In genomic region chr17:38325221-38325851, GRCh38 we compare ENCODE assay signal across 12 cellular contexts. TPM values are rescaled to one million over a fixed set of nuclear protein-coding genes. Genes with fewer than 3 reads are reported as not detected.
DNase-seq lines count a peak whose midpoint lies in the region; ATAC-seq and TF ChIP-seq lines count a peak whose summit lies in the region.
"Had no signal": no experiment of that assay in that cellular context is flagged by ENCODE, and none has a peak within 500 bp of the region (broad histone marks: within the 10 kb centered on the region; RNA-seq: fewer than 3 reads in every experiment).

No MANE protein-coding gene starts in this region.

- H4K8ac ChIP-seq in IMR-90 (ENCODE audit: low read depth in 2 of 2, low read length in 2 of 2): no peak overlapping the region

- no peak for TF ChIP-seq POLR2A in IMR-90 (IDR thresholded peaks at IDR 0.05; ENCODE audit: low read depth, low read length)

- in situ Hi-C loops in IMR-90 (cut with MboI; ENCODE audit: low sequenced_read_pairs): no loop called here

- H3K18ac ChIP-seq in IMR-90 (ENCODE audit: low read depth, low read length): no peak overlapping the region; the same call in 1 of the 2 replicates

- H3K4me3 Mint-ChIP-seq in brain: peak overlapping the region; percentile 11 to 49 (median 39)
- no peak overlapping the region for H3K4me3 Mint-ChIP-seq in memory B cell
- no peak overlapping the region for H3K4me3 Mint-ChIP-seq in activated T-helper 2 cell treated with anti-CD3 and anti-CD28 coated beads, Interferon-gamma antibody, Interleukin-2, Interleukin-4, amounts not matched to agents 10 μg/mL and 5 μg/mL and 100 μg/mL, durations not matched to agents 14 hours and 24 hours and 36 hours (ENCODE audit: low read depth)

- peaks cover 50 to 77% (median 72%) of the 10 kb centered on the region in 10 experiments for H3K4me1 ChIP-seq in BLaER1 treated with 17β-estradiol and CSF1 and Interleukin-3, amounts not matched to agents 10 nM and 100 nM
- H3K4me1 ChIP-seq in IMR-90 (ENCODE audit: control insufficient read depth, insufficient read depth, low read length): peaks cover 12% of the 10 kb centered on the region

- H3K56ac ChIP-seq in IMR-90 (ENCODE audit: extremely low read depth, insufficient read depth, low read length): no peak overlapping the region

- H4K5ac ChIP-seq in IMR-90 (ENCODE audit: low read depth, low read length): no peak overlapping the region; the same call in 1 of the 2 replicates

- no peak overlapping the region for H2AFZ ChIP-seq in IMR-90 (replicated peaks; ENCODE audit: low read length, poor library complexity)

- TF ChIP-seq CTCF in IMR-90 (conservative IDR thresholded peaks at IDR 0.05; ENCODE audit: low read depth, low read length) (no peak), brain (conservative IDR thresholded peaks at IDR 0.05) (no peak)

- H3K14ac ChIP-seq in IMR-90 (replicated peaks; ENCODE audit: low read depth, low read length): no peak overlapping the region

- no peak overlapping the region for H2AK5ac ChIP-seq in IMR-90 (ENCODE audit: low read depth, low read length)

- H3K36me3 Mint-ChIP-seq in brain: peaks cover 14% of the 10 kb centered on the region
- peaks cover 11% of the 10 kb centered on the region for H3K36me3 Mint-ChIP-seq in memory B cell
- H3K36me3 Mint-ChIP-seq in activated T-helper 2 cell treated with anti-CD3 and anti-CD28 coated beads, Interferon-gamma antibody, Interleukin-2, Interleukin-4, amounts not matched to agents 10 μg/mL and 5 μg/mL and 100 μg/mL, durations not matched to agents 14 hours and 24 hours and 36 hours (ENCODE audit: low read depth): peaks cover 18% of the 10 kb centered on the region

- H2BK20ac ChIP-seq in IMR-90 (ENCODE audit: low read depth, low read length): no peak overlapping the region

- no peaks in the 10 kb centered on the region for H3K27me3 ChIP-seq in BLaER1 treated with 17β-estradiol and CSF1 and Interleukin-3, amounts not matched to agents 10 nM and 100 nM
- H3K27me3 ChIP-seq in IMR-90 (ENCODE audit: control insufficient read depth, insufficient read depth, low read length): peaks cover 26% of the 10 kb centered on the region

- no TSS peak for BruUV-seq in IMR-90 (replicated peaks; lab: Mats Ljungman, UMichigan)

- peaks cover 10% of the 10 kb centered on the region for H3K27me3 Mint-ChIP-seq in brain
- H3K27me3 Mint-ChIP-seq in memory B cell: peaks cover 8% of the 10 kb centered on the region
- H3K27me3 Mint-ChIP-seq in activated T-helper 2 cell treated with anti-CD3 and anti-CD28 coated beads, Interferon-gamma antibody, Interleukin-2, Interleukin-4, amounts not matched to agents 10 μg/mL and 5 μg/mL and 100 μg/mL, durations not matched to agents 14 hours and 24 hours and 36 hours (ENCODE audit: low read depth): no peaks in the 10 kb centered on the region

- 0 out of 2 replicates have a peak, but pooled peaks cover 5% of the 10 kb centered on the region for H3K9me1 ChIP-seq in IMR-90 (ENCODE audit: insufficient read depth, low read length)

- no peak overlapping the region for H2BK5ac ChIP-seq in IMR-90 (ENCODE audit: low read depth, low read length, poor library complexity, severe bottlenecking)

- H3K9ac ChIP-seq in BLaER1 treated with 17β-estradiol and CSF1 and Interleukin-3, amounts not matched to agents 10 nM and 100 nM: peak overlapping the region in 8 of 11 experiments; percentile 40 to 72 (median 62); a peak in 16 of 22 replicates
- H3K9ac ChIP-seq in IMR-90 (ENCODE audit: low read depth, low read length): no peak overlapping the region

- no peak for DNase-seq in IMR-90
- no peak for DNase-seq in memory B cell (ENCODE audit: low spot score in 2 of 2)
- DNase-seq in HPDE6-E6E7 (ENCODE audit: extremely low spot score): no peak
- DNase-seq in GDM1 (lab: John Stamatoyannopoulos, UW): no peak
- no peak for DNase-seq in NCI-H146 treated with DMSO at 0.1 percent for 48 hours (lab: John Stamatoyannopoulos, UW; ENCODE audit: unreplicated experiment)
- DNase-seq in activated T-helper 2 cell treated with anti-CD3 and anti-CD28 coated beads, Interferon-gamma antibody, Interleukin-2, Interleukin-4, amounts not matched to agents 10 μg/mL and 5 μg/mL and 100 μg/mL, durations not matched to agents 14 hours and 24 hours and 36 hours (ENCODE audit: low spot score): no peak
- DNase-seq: activated CD4-positive, alpha-beta T cell treated with anti-CD3 and anti-CD28 coated beads for 1 hour; amniotic stem cell; small intestine had no signal

- no peak for TF ChIP-seq RAD21 in IMR-90 (IDR thresholded peaks at IDR 0.05; ENCODE audit: low read length)

- dilution Hi-C loops in IMR-90 (cut with HindIII; ENCODE audit: low sequenced_read_pairs, unreplicated experiment): no loop called here

- peak overlapping the region; percentile 73 to 96 (median 85) for H3K4me2 ChIP-seq in BLaER1 treated with 17β-estradiol and CSF1 and Interleukin-3, amounts not matched to agents 10 nM and 100 nM
- no peak overlapping the region for H3K4me2 ChIP-seq in IMR-90 (ENCODE audit: low read depth, low read length)

- H3K27ac Mint-ChIP-seq in brain (peak overlapping the region; percentile 83 to 97 (median 93)), memory B cell (no peak overlapping the region)
- no peak overlapping the region for H3K27ac Mint-ChIP-seq in activated T-helper 2 cell treated with anti-CD3 and anti-CD28 coated beads, Interferon-gamma antibody, Interleukin-2, Interleukin-4, amounts not matched to agents 10 μg/mL and 5 μg/mL and 100 μg/mL, durations not matched to agents 14 hours and 24 hours and 36 hours

- POLR2A ChIA-PET in IMR-90 (lab: Charles Lee; ENCODE audit: unreplicated experiment): no interaction called here

- no peak overlapping the region; the same call in 1 of the 2 replicates for H2BK120ac ChIP-seq in IMR-90 (ENCODE audit: low read depth, low read length)

- 0% methylated on average over 1 of the region's 5 CpGs; no CpG with 5 or more reads in 1 of the 2 experiments for WGBS in IMR-90 (ENCODE audit: extremely low coverage in 2 of 2, insufficient read length in 1 of 2), 2 experiments

- ATAC-seq in IMR-90 (ENCODE audit: low read depth) (0 out of 2 replicates have a peak, but pooled peaks have one; percentile 5), memory B cell (ENCODE audit: low read depth) (peak; percentile 72)

- H3K79me1 ChIP-seq in IMR-90 (ENCODE audit: low read depth in 1 of 2, low read length in 2 of 2): no peaks in the 10 kb centered on the region; a peak in 1 of 4 replicates

- H2AK9ac ChIP-seq in IMR-90 (replicated peaks; ENCODE audit: low read depth, low read length, poor library complexity): no peak overlapping the region

- peak overlapping the region in 10 of 11 experiments; percentile 19 to 83 (median 78); a peak in 19 of 22 replicates for H3K27ac ChIP-seq in BLaER1 treated with 17β-estradiol and CSF1 and Interleukin-3, amounts not matched to agents 10 nM and 100 nM
- H3K27ac ChIP-seq in IMR-90 (ENCODE audit: insufficient read depth, low read length): no peak overlapping the region

- CTCF ChIA-PET in IMR-90 (lab: Yijun Ruan, JAX): interaction anchor here (0.5 to 1.8 kb wide), 4 partner anchors 24 to 652 kb away, joined by 3 to 6 read pairs (median 4); no protein-coding TSS in a partner anchor

- no peaks in the 10 kb centered on the region for H3K9me3 Mint-ChIP-seq in brain
- no peaks in the 10 kb centered on the region for H3K9me3 Mint-ChIP-seq in memory B cell
- H3K9me3 Mint-ChIP-seq in activated T-helper 2 cell treated with anti-CD3 and anti-CD28 coated beads, Interferon-gamma antibody, Interleukin-2, Interleukin-4, amounts not matched to agents 10 μg/mL and 5 μg/mL and 100 μg/mL, durations not matched to agents 14 hours and 24 hours and 36 hours: no peaks in the 10 kb centered on the region

- H3K4me1 Mint-ChIP-seq in brain: peaks cover 44% of the 10 kb centered on the region
- H3K4me1 Mint-ChIP-seq in memory B cell: peaks cover 7% of the 10 kb centered on the region
- peaks cover 5% of the 10 kb centered on the region for H3K4me1 Mint-ChIP-seq in activated T-helper 2 cell treated with anti-CD3 and anti-CD28 coated beads, Interferon-gamma antibody, Interleukin-2, Interleukin-4, amounts not matched to agents 10 μg/mL and 5 μg/mL and 100 μg/mL, durations not matched to agents 14 hours and 24 hours and 36 hours (ENCODE audit: low read depth)

- no peaks in the 10 kb centered on the region; a peak in 1 of 22 replicates for H4K20me1 ChIP-seq in BLaER1 treated with 17β-estradiol and CSF1 and Interleukin-3, amounts not matched to agents 10 nM and 100 nM
- H4K20me1 ChIP-seq in IMR-90 (ENCODE audit: insufficient read depth, low read length): no peaks in the 10 kb centered on the region; the same call in 1 of the 2 replicates

- 0 out of 20 replicates have a peak overlapping the region, but pooled peaks of 1 of the 10 experiments have one; percentile 27 for H3K4me3 ChIP-seq in BLaER1 treated with 17β-estradiol and CSF1 and Interleukin-3, amounts not matched to agents 10 nM and 100 nM
- no peak overlapping the region for H3K4me3 ChIP-seq in IMR-90 (ENCODE audit: insufficient read depth, low read depth, low read length)

- H3K36me3 ChIP-seq in BLaER1 treated with 17β-estradiol and CSF1 and Interleukin-3, amounts not matched to agents 10 nM and 100 nM: peaks cover 20 to 38% (median 32%) of the 10 kb centered on the region in 11 experiments
- H3K36me3 ChIP-seq in IMR-90 (ENCODE audit: control insufficient read depth, insufficient read depth, low read length): peaks cover 10% of the 10 kb centered on the region

- intact Hi-C loops in IMR-90 (cut with micrococcal nuclease): no loop called here
- intact Hi-C loops in activated T-helper 2 cell treated with anti-CD3 and anti-CD28 coated beads, Interferon-gamma antibody, Interleukin-2, Interleukin-4, amounts not matched to agents 10 μg/mL and 5 μg/mL and 100 μg/mL, durations not matched to agents 14 hours and 24 hours and 36 hours (cut with micrococcal nuclease): no loop called here

- H2BK15ac ChIP-seq in IMR-90 (ENCODE audit: low read depth, low read length): no peak overlapping the region

- 0 out of 2 replicates have a peak overlapping the region, but pooled peaks have one; percentile 12 for H4K91ac ChIP-seq in IMR-90 (ENCODE audit: insufficient read depth, low read depth, low read length)

- no peaks in the 10 kb centered on the region for H3K9me3 ChIP-seq in BLaER1 treated with 17β-estradiol and CSF1 and Interleukin-3, amounts not matched to agents 10 nM and 100 nM (replicated peaks in 1 of 11)
- no peaks in the 10 kb centered on the region for H3K9me3 ChIP-seq in IMR-90 (ENCODE audit: control insufficient read depth, insufficient read depth, low read length)

- no peak overlapping the region for H3K4ac ChIP-seq in IMR-90 (ENCODE audit: low read depth, low read length)

- H3K23ac ChIP-seq in IMR-90 (ENCODE audit: low read depth, low read length): no peak overlapping the region

RNA-seq across cellular contexts. Expression of gene GPR179, which starts 18.4 kb away (rescaled TPM):
- total RNA-seq in IMR-90 (2012; rRNA removed): not detected in 2 replicates
- polyA plus RNA-seq in IMR-90 (2012; rRNA removed) (not detected in 2 replicates), brain (ENCODE audit: insufficient read depth, low read depth, low replicate concordance) (1.2 TPM)
- polyA plus RNA-seq in IMR-90 (2012; cell fraction: cytosol; rRNA removed): under 0.01 and 0.01 TPM in 2 replicates
- polyA plus RNA-seq in IMR-90 (2012; cell fraction: nucleus; rRNA removed; ENCODE audit: low replicate concordance): 0.03 and 0.04 TPM in 2 replicates
- not detected in 2 replicates for total RNA-seq in activated T-helper 2 cell treated with anti-CD3 and anti-CD28 coated beads, Interferon-gamma antibody, Interleukin-2, Interleukin-4, amounts not matched to agents 10 μg/mL and 5 μg/mL and 100 μg/mL, durations not matched to agents 14 hours and 24 hours and 36 hours
- total RNA-seq: mesenteric fat pad had no signal

RNA-seq across cellular contexts. Expression of gene SOCS7, which starts 26.3 kb away (rescaled TPM):
- 6.5 and 7.5 TPM in 2 replicates for total RNA-seq in IMR-90 (2012; rRNA removed)
- polyA plus RNA-seq in IMR-90 (2012; rRNA removed): 6.8 and 9.2 TPM in 2 replicates
- polyA plus RNA-seq in IMR-90 (2012; cell fraction: cytosol; rRNA removed): 3.7 TPM in 2 replicates
- polyA plus RNA-seq in IMR-90 (2012; cell fraction: nucleus; rRNA removed; ENCODE audit: low replicate concordance): 13.4 and 14.2 TPM in 2 replicates
- polyA plus RNA-seq in brain (ENCODE audit: insufficient read depth, low read depth, low replicate concordance): 35.3 TPM
- total RNA-seq in activated T-helper 2 cell treated with anti-CD3 and anti-CD28 coated beads, Interferon-gamma antibody, Interleukin-2, Interleukin-4, amounts not matched to agents 10 μg/mL and 5 μg/mL and 100 μg/mL, durations not matched to agents 14 hours and 24 hours and 36 hours: 25.9 and 30.5 TPM in 2 replicates

RNA-seq across cellular contexts. Expression of gene MRPL45, which starts 28.4 kb away (rescaled TPM):
- total RNA-seq in IMR-90 (2012; rRNA removed): 44.2 and 46.8 TPM in 2 replicates
- 36.3 and 39.6 TPM in 2 replicates for polyA plus RNA-seq in IMR-90 (2012; rRNA removed)
- 15.4 and 41.7 TPM in 2 replicates for polyA plus RNA-seq in IMR-90 (2012; cell fraction: cytosol; rRNA removed)
- 4.9 and 23.6 TPM in 2 replicates for polyA plus RNA-seq in IMR-90 (2012; cell fraction: nucleus; rRNA removed; ENCODE audit: low replicate concordance)
- 44.3 TPM for polyA plus RNA-seq in brain (ENCODE audit: insufficient read depth, low read depth, low replicate concordance)
- total RNA-seq in activated T-helper 2 cell treated with anti-CD3 and anti-CD28 coated beads, Interferon-gamma antibody, Interleukin-2, Interleukin-4, amounts not matched to agents 10 μg/mL and 5 μg/mL and 100 μg/mL, durations not matched to agents 14 hours and 24 hours and 36 hours: 43.5 and 44.6 TPM in 2 replicates

Comparison
In these comparisons a context has a peak if more than half of its experiments do, and no peak if none do; other contexts are left out.
1. H3K27ac Mint-ChIP-seq: peak in brain (5 of 5); none in memory B cell (single experiment) and activated T-helper 2 cell treated with anti-CD3 and anti-CD28 coated beads, Interferon-gamma antibody, Interleukin-2, Interleukin-4, amounts not matched to agents 10 μg/mL and 5 μg/mL and 100 μg/mL, durations not matched to agents 14 hours and 24 hours and 36 hours (single experiment).
2. H3K4me3 Mint-ChIP-seq: peak in brain (5 of 5); none in memory B cell (single experiment) and activated T-helper 2 cell treated with anti-CD3 and anti-CD28 coated beads, Interferon-gamma antibody, Interleukin-2, Interleukin-4, amounts not matched to agents 10 μg/mL and 5 μg/mL and 100 μg/mL, durations not matched to agents 14 hours and 24 hours and 36 hours (single experiment).